In the genomic region with DNA sequence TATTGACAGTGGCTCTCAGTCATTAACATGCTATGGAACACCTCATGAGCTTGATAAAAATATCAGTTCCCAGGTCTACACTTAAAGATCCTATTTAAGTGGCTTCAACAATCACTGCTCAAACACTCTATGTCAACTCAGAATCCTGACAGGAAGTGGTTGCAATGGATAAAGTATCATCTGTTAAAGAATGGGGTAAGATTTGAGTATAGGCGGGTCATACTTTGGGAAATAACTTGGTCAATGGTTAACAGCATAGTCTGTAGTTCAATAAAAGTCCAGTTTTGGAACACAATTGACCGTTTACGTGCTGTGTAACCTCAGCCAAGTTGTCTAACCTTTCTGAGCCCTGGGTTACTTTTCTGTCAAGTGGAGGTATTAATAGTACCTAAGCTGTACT, we compare ENCODE assay signal across 9 cellular contexts. TPM values are rescaled to one million over a fixed set of nuclear protein-coding genes. Genes with fewer than 3 reads are reported as not detected.
"Had no signal": no experiment of that assay in that cellular context is flagged by ENCODE, and none has a peak within 500 bp of the region (broad histone marks: within the 10 kb centered on the region; RNA-seq: fewer than 3 reads in every experiment).

No MANE protein-coding gene starts in this region.

RNA-seq across cellular contexts. Expression of gene CCL3, which starts 2.5 kb away (rescaled TPM):
- total RNA-seq: ascending aorta, cardiac muscle cell, foreskin keratinocyte had no signal
- polyA plus RNA-seq: cardiac muscle cell, foreskin keratinocyte had no signal

RNA-seq across cellular contexts. Expression of gene CCL4, which starts 16.1 kb away (rescaled TPM):
- total RNA-seq: ascending aorta, cardiac muscle cell, foreskin keratinocyte had no signal
- polyA plus RNA-seq: cardiac muscle cell, foreskin keratinocyte had no signal

RNA-seq across cellular contexts. Expression of gene CCL18, which starts 23.4 kb away (rescaled TPM):
- total RNA-seq: activated B cell treated with CpG ODN at 0.5 μM for 24 hours; activated CD8-positive, alpha-beta memory T cell treated with anti-CD3 and anti-CD28 coated beads, Interleukin-2, amount 10 ng/mL, durations not matched to agents 7 days and 5 days; activated CD8-positive, alpha-beta T cell treated with anti-CD3 and anti-CD28 coated beads, Interleukin-2, amount 10 ng/mL, durations not matched to agents 7 days and 5 days; activated naive CD8-positive, alpha-beta T cell treated with anti-CD3 and anti-CD28 coated beads, Interleukin-2, amount 10 ng/mL, durations not matched to agents 7 days and 5 days; ascending aorta; cardiac muscle cell; cerebellum; foreskin keratinocyte; T-helper 17 cell had no signal
- polyA plus RNA-seq: cardiac muscle cell, foreskin keratinocyte had no signal
